ENCODE assay signal across 10 cellular contexts in the genomic region with DNA sequence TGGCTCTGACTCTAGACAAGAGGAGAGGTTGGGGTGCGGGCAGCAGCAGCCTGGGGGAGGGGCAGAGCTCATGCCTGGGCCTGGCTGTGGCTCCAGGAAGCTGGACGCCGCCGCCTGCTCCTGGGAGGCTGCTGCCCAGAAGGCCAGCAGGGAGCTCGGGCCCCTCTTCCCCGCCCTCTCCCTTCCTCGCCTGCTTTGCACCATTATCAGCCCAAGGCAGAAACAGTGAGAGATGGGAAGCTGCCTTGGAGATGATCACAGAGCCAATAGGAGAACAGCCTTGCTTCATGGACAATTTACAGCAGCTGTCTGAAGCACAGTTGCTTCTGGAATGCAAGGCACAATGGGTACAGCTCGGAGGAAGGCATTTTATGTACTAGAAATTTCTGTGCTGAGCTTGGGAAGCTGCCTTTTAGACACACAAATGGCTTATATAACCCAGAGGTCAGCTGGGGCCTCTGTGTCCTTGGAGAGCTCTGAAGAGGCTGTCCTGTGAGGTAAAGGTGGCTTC. TPM values are rescaled to one million over a fixed set of nuclear protein-coding genes. Genes with fewer than 3 reads are reported as not detected.
DNase-seq lines count a peak whose midpoint lies in the region; ATAC-seq and TF ChIP-seq lines count a peak whose summit lies in the region.
"Had no signal": no experiment of that assay in that cellular context is flagged by ENCODE, and none has a peak within 500 bp of the region (broad histone marks: within the 10 kb centered on the region; RNA-seq: fewer than 3 reads in every experiment).

No MANE protein-coding gene starts in this region.

- H3K27ac ChIP-seq in neural cell (ENCODE audit: low read length): peak overlapping the region; percentile 51

- H3K9me3 ChIP-seq in neural cell (ENCODE audit: low read length): no peaks in the 10 kb centered on the region

- no peaks in the 10 kb centered on the region for H3K36me3 Mint-ChIP-seq in activated T-helper 2 cell treated with anti-CD3 and anti-CD28 coated beads, Interferon-gamma antibody, Interleukin-2, Interleukin-4, amounts not matched to agents 10 μg/mL and 5 μg/mL and 100 μg/mL, durations not matched to agents 14 hours and 24 hours and 36 hours (ENCODE audit: low read depth)
- H3K36me3 Mint-ChIP-seq: natural killer cell had no signal

- no peaks in the 10 kb centered on the region for H3F3A ChIP-seq in neural cell (ENCODE audit: insufficient read depth, low read length, poor library complexity, severe bottlenecking)

- peaks cover 4% of the 10 kb centered on the region for H3K27me3 Mint-ChIP-seq in activated T-helper 2 cell treated with anti-CD3 and anti-CD28 coated beads, Interferon-gamma antibody, Interleukin-2, Interleukin-4, amounts not matched to agents 10 μg/mL and 5 μg/mL and 100 μg/mL, durations not matched to agents 14 hours and 24 hours and 36 hours (ENCODE audit: low read depth)

- H3K27ac Mint-ChIP-seq in activated T-helper 2 cell treated with anti-CD3 and anti-CD28 coated beads, Interferon-gamma antibody, Interleukin-2, Interleukin-4, amounts not matched to agents 10 μg/mL and 5 μg/mL and 100 μg/mL, durations not matched to agents 14 hours and 24 hours and 36 hours: no peak overlapping the region
- H3K27ac Mint-ChIP-seq: natural killer cell had no signal

- TF ChIP-seq CTCF in fibroblast of villous mesenchyme (IDR thresholded peaks at IDR 0.05; ENCODE audit: insufficient read depth, low read depth, low read length) (no peak), neural cell (IDR thresholded peaks at IDR 0.05; ENCODE audit: poor library complexity, severe bottlenecking) (no peak)

- no peak overlapping the region for H3K4me2 ChIP-seq in neural cell (ENCODE audit: low read length)

- H3K9me2 ChIP-seq in neural cell (ENCODE audit: insufficient read depth, low read length): no peaks in the 10 kb centered on the region

- no peak for TF ChIP-seq RAD21 in neural cell (conservative IDR thresholded peaks at IDR 0.05)

- no peaks in the 10 kb centered on the region for H3K79me2 ChIP-seq in neural cell (replicated peaks; ENCODE audit: insufficient read depth, low read length)

- H3K4me3 Mint-ChIP-seq in activated T-helper 2 cell treated with anti-CD3 and anti-CD28 coated beads, Interferon-gamma antibody, Interleukin-2, Interleukin-4, amounts not matched to agents 10 μg/mL and 5 μg/mL and 100 μg/mL, durations not matched to agents 14 hours and 24 hours and 36 hours (ENCODE audit: low read depth): no peak overlapping the region
- H3K4me3 Mint-ChIP-seq: natural killer cell had no signal

- peak overlapping the region; percentile 37 for H2AFZ ChIP-seq in neural cell (ENCODE audit: low read depth, low read length)

- intact Hi-C loops in activated T-helper 2 cell treated with anti-CD3 and anti-CD28 coated beads, Interferon-gamma antibody, Interleukin-2, Interleukin-4, amounts not matched to agents 10 μg/mL and 5 μg/mL and 100 μg/mL, durations not matched to agents 14 hours and 24 hours and 36 hours (cut with micrococcal nuclease): no loop called here

- no peak for TF ChIP-seq EP300 in neural cell (conservative IDR thresholded peaks at IDR 0.05; ENCODE audit: poor library complexity, severe bottlenecking)

- no peaks in the 10 kb centered on the region for H3K36me3 ChIP-seq in neural cell (ENCODE audit: insufficient read depth, low read length)

- H3K4me1 Mint-ChIP-seq in activated T-helper 2 cell treated with anti-CD3 and anti-CD28 coated beads, Interferon-gamma antibody, Interleukin-2, Interleukin-4, amounts not matched to agents 10 μg/mL and 5 μg/mL and 100 μg/mL, durations not matched to agents 14 hours and 24 hours and 36 hours (ENCODE audit: low read depth): no peaks in the 10 kb centered on the region
- H3K4me1 Mint-ChIP-seq: natural killer cell had no signal

- DNase-seq in A172 (ENCODE audit: low spot score) (peak; percentile 51), SK-N-DZ (ENCODE audit: low spot score) (peak; percentile 87), fibroblast of villous mesenchyme (ENCODE audit: low read depth) (peak; percentile 66)
- no peak for DNase-seq in activated T-helper 2 cell treated with anti-CD3 and anti-CD28 coated beads, Interferon-gamma antibody, Interleukin-2, Interleukin-4, amounts not matched to agents 10 μg/mL and 5 μg/mL and 100 μg/mL, durations not matched to agents 14 hours and 24 hours and 36 hours (ENCODE audit: low spot score)
- DNase-seq in activated CD4-positive, alpha-beta T cell treated with anti-CD3 and anti-CD28 coated beads for 48 hours: no peak
- DNase-seq: AML-193, natural killer cell had no signal

- no peaks in the 10 kb centered on the region for H3K9me3 Mint-ChIP-seq in activated T-helper 2 cell treated with anti-CD3 and anti-CD28 coated beads, Interferon-gamma antibody, Interleukin-2, Interleukin-4, amounts not matched to agents 10 μg/mL and 5 μg/mL and 100 μg/mL, durations not matched to agents 14 hours and 24 hours and 36 hours
- H3K9me3 Mint-ChIP-seq: natural killer cell had no signal

- H3K4me3 ChIP-seq in fibroblast of villous mesenchyme (ENCODE audit: low read depth, low read length) (no peak overlapping the region), neural cell (ENCODE audit: low read length) (no peak overlapping the region)

- peak overlapping the region; percentile 17 for H3K9ac ChIP-seq in neural cell (ENCODE audit: low read length)

- no peaks in the 10 kb centered on the region for H3K27me3 ChIP-seq in neural cell (ENCODE audit: insufficient read depth, low read depth, low read length)

- ATAC-seq in HG02763 (IDR thresholded peaks at IDR 0.05; ENCODE audit: unreplicated experiment): no peak
- ATAC-seq in GM18873 (IDR thresholded peaks at IDR 0.05; ENCODE audit: low FRiP score, unreplicated experiment): no peak
- ATAC-seq: natural killer cell had no signal

- H4K20me1 ChIP-seq in neural cell (ENCODE audit: insufficient read depth): no peaks in the 10 kb centered on the region

TF ChIP-seq in neural cell, 6 proteins besides CTCF, POLR2A, EP300 and RAD21:
- TF ChIP-seq MXI1 (conservative IDR thresholded peaks at IDR 0.05; ENCODE audit: poor library complexity, severe bottlenecking) (no peak), POLR2AphosphoS5 (IDR thresholded peaks at IDR 0.05) (no peak), EZH2 (IDR thresholded peaks at IDR 0.05; ENCODE audit: borderline replicate concordance, insufficient read depth, low read length, poor library complexity, severe bottlenecking) (no peak), TAF1 (IDR thresholded peaks at IDR 0.05; ENCODE audit: low read depth) (no peak), SMC3 (conservative IDR thresholded peaks at IDR 0.05; ENCODE audit: poor library complexity) (no peak)
- TF ChIP-seq, protein P1, sequence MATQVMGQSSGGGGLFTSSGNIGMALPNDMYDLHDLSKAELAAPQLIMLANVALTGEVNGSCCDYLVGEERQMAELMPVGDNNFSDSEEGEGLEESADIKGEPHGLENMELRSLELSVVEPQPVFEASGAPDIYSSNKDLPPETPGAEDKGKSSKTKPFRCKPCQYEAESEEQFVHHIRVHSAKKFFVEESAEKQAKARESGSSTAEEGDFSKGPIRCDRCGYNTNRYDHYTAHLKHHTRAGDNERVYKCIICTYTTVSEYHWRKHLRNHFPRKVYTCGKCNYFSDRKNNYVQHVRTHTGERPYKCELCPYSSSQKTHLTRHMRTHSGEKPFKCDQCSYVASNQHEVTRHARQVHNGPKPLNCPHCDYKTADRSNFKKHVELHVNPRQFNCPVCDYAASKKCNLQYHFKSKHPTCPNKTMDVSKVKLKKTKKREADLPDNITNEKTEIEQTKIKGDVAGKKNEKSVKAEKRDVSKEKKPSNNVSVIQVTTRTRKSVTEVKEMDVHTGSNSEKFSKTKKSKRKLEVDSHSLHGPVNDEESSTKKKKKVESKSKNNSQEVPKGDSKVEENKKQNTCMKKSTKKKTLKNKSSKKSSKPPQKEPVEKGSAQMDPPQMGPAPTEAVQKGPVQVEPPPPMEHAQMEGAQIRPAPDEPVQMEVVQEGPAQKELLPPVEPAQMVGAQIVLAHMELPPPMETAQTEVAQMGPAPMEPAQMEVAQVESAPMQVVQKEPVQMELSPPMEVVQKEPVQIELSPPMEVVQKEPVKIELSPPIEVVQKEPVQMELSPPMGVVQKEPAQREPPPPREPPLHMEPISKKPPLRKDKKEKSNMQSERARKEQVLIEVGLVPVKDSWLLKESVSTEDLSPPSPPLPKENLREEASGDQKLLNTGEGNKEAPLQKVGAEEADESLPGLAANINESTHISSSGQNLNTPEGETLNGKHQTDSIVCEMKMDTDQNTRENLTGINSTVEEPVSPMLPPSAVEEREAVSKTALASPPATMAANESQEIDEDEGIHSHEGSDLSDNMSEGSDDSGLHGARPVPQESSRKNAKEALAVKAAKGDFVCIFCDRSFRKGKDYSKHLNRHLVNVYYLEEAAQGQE (IDR thresholded peaks at IDR 0.05; ENCODE audit: borderline replicate concordance): no peak

RNA-seq across cellular contexts. Expression of a gene that starts 55.3 kb away (rescaled TPM):
- total RNA-seq in A172 (2014; rRNA removed; shearing (Covaris generic)): 1.9 and 6.7 TPM in 2 replicates
- 2.3 and 2.9 TPM in 2 replicates for polyA plus RNA-seq in SK-N-DZ (2014; cell fraction: cytosol; rRNA removed)
- 2.2 and 6.4 TPM in 2 replicates for polyA plus RNA-seq in SK-N-DZ (2014; cell fraction: nucleus; rRNA removed)
- total RNA-seq in fibroblast of villous mesenchyme: 19.4 and 31.9 TPM in 2 replicates
- 5.1 and 5.7 TPM in 2 replicates for polyA plus RNA-seq in neural cell
- 26.5 and 39.0 TPM in 2 replicates for polyA minus RNA-seq in neural cell
- 1.4 and 1.7 TPM in 2 replicates for total RNA-seq in activated T-helper 2 cell treated with anti-CD3 and anti-CD28 coated beads, Interferon-gamma antibody, Interleukin-2, Interleukin-4, amounts not matched to agents 10 μg/mL and 5 μg/mL and 100 μg/mL, durations not matched to agents 14 hours and 24 hours and 36 hours

Comparison
In these comparisons a context has a peak if more than half of its experiments do, and no peak if none do; other contexts are left out.
1. DNase-seq: peak in A172 (single experiment), SK-N-DZ (single experiment) and fibroblast of villous mesenchyme (single experiment); none in activated T-helper 2 cell treated with anti-CD3 and anti-CD28 coated beads, Interferon-gamma antibody, Interleukin-2, Interleukin-4, amounts not matched to agents 10 μg/mL and 5 μg/mL and 100 μg/mL, durations not matched to agents 14 hours and 24 hours and 36 hours (single experiment) and activated CD4-positive, alpha-beta T cell treated with anti-CD3 and anti-CD28 coated beads for 48 hours (single experiment).